ENCODE assay signal across 13 cellular contexts in the genomic region with DNA sequence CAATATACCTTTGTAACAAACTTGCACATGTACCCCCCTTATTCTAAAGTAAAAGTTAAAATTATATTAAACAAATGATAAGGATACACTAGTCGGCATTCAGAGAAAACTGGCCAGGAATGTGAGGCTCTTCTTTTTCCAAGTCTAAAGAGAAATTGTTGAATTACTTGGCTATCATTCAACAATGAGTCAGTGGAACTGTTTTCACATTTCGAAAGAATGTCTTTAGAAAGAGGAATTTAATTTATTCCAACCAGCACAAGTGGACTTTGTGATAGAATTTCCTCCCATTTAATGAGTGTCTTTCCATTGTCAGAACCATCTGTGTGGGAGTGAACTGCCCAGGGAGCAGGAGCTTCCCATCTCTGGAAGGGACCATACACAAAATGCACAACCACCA.
A peak's percentile ranks its signal among the peaks of the same experiment; 100 is the strongest.
DNase-seq lines count a peak whose midpoint lies in the region; ATAC-seq, FAIRE-seq and TF ChIP-seq lines count a peak whose summit lies in the region.
"Had no signal": no experiment of that assay in that cellular context is flagged by ENCODE, and none has a peak within 500 bp of the region (broad histone marks: within the 10 kb centered on the region; RNA-seq: fewer than 3 reads in every experiment).

No MANE protein-coding gene starts in this region.

- no peak overlapping the region for H3K4ac ChIP-seq in neuronal stem cell (ENCODE audit: low read length)

- H3K9me3 ChIP-seq in neuronal stem cell (replicated peaks in 1 of 2; ENCODE audit: control insufficient read depth in 2 of 2, insufficient read depth in 1 of 2, low read depth in 1 of 2, low read length in 2 of 2), result peaks cover 0 to 3% of the 10 kb centered on the region in 2 donors
- H3K9me3 ChIP-seq: SJSA1, upper lobe of right lung had no signal

- no peak overlapping the region for H3K14ac ChIP-seq in neuronal stem cell (ENCODE audit: low read length)

- H3K4me3 ChIP-seq in neuronal stem cell (ENCODE audit: low read length in 2 of 2), result no peak overlapping the region
- H3K4me3 ChIP-seq: SJSA1, upper lobe of right lung had no signal

- no peak overlapping the region for H4K91ac ChIP-seq in neuronal stem cell (ENCODE audit: low read depth, low read length, poor library complexity)

- H2BK5ac ChIP-seq in neuronal stem cell (ENCODE audit: low read length), result no peak overlapping the region

- no peaks in the 10 kb centered on the region for H3K27me3 ChIP-seq in neuronal stem cell (ENCODE audit: control insufficient read depth in 3 of 3, insufficient read depth in 3 of 3, low read depth in 1 of 3, low read length in 3 of 3)
- H3K27me3 ChIP-seq: SJSA1, upper lobe of right lung had no signal

- DNase-seq in AG09319 (ENCODE audit: extremely low read depth, low read depth) (peak; percentile 30), RCC 7860 (ENCODE audit: low spot score) (peak; percentile 28), fibroblast of gingiva (ENCODE audit: low read depth) (peak; percentile 63), neuronal stem cell (ENCODE audit: low spot score) (no peak), NCI-H1417 treated with DMSO at 0.1 percent for 48 hours (lab: John Stamatoyannopoulos, UW) (no peak)
- DNase-seq: NCI-H1105 treated with DMSO at 0.1 percent for 48 hours, NCI-H526 treated with DMSO at 0.1 percent for 48 hours, upper lobe of right lung had no signal

- no peak overlapping the region for H3K18ac ChIP-seq in neuronal stem cell (ENCODE audit: low read length)

- H3K36me3 ChIP-seq in neuronal stem cell (replicated peaks in 1 of 2; ENCODE audit: control insufficient read depth in 2 of 2, insufficient read depth in 2 of 2, low read length in 2 of 2), result no peaks in the 10 kb centered on the region
- H3K36me3 ChIP-seq: SJSA1, upper lobe of right lung had no signal

- no peak for TF ChIP-seq CTCF in AG09319 (IDR thresholded peaks at IDR 0.05; ENCODE audit: low read depth, low read length)

- peaks cover 4% of the 10 kb centered on the region in 2 donors for H3K4me1 ChIP-seq in neuronal stem cell (ENCODE audit: control insufficient read depth in 2 of 2, insufficient read depth in 1 of 2, low read depth in 1 of 2, low read length in 2 of 2)
- H3K4me1 ChIP-seq: upper lobe of right lung had no signal

- no peak overlapping the region for H3K9ac ChIP-seq in neuronal stem cell (ENCODE audit: low read depth, low read length, poor library complexity)

- H2BK12ac ChIP-seq in neuronal stem cell (ENCODE audit: low read length), result no peak overlapping the region

- H2AFZ ChIP-seq in neuronal stem cell (ENCODE audit: low read length), result peak overlapping the region; percentile 65

- H3K23ac ChIP-seq in neuronal stem cell (ENCODE audit: low read depth, low read length, poor library complexity), result no peak overlapping the region

- H3K4me2 ChIP-seq in neuronal stem cell (ENCODE audit: insufficient read depth, low read length, poor library complexity, severe bottlenecking), result no peak overlapping the region

- H2AK5ac ChIP-seq in neuronal stem cell (ENCODE audit: low read depth, low read length), result no peak overlapping the region

- no peak overlapping the region for H3K27ac ChIP-seq in neuronal stem cell (replicated peaks; ENCODE audit: low read length)
- H3K27ac ChIP-seq: SJSA1, upper lobe of right lung, VCaP had no signal

- no peak overlapping the region for H2BK15ac ChIP-seq in neuronal stem cell (ENCODE audit: low read length)

- no peak overlapping the region for H4K8ac ChIP-seq in neuronal stem cell (ENCODE audit: low read depth, low read length)

- no peak overlapping the region for H2BK120ac ChIP-seq in neuronal stem cell (ENCODE audit: low read depth, low read length)

- ATAC-seq in GM21737 (IDR thresholded peaks at IDR 0.05; ENCODE audit: unreplicated experiment) (no peak), HG03175 (IDR thresholded peaks at IDR 0.05; ENCODE audit: unreplicated experiment) (no peak), GM21528 (IDR thresholded peaks at IDR 0.05; ENCODE audit: low FRiP score, unreplicated experiment) (no peak)
- ATAC-seq: upper lobe of right lung had no signal

- no peak for FAIRE-seq in RCC 7860 (lab: Jason Lieb, UNC)

- H3K79me1 ChIP-seq in neuronal stem cell (ENCODE audit: low read depth, low read length), result no peaks in the 10 kb centered on the region

- WGBS in neuronal stem cell (ENCODE audit: extremely low coverage in 2 of 2, insufficient read length in 2 of 2, insufficient replicate concordance in 1 of 2), 2 donors, result no CpG with 5 or more reads among the region's 2 CpGs

Comparison
In these comparisons a context has a peak if more than half of its experiments do, and no peak if none do; other contexts are left out.
1. DNase-seq: peak in AG09319 (single experiment), RCC 7860 (single experiment) and fibroblast of gingiva (single experiment); none in neuronal stem cell (single experiment) and NCI-H1417 treated with DMSO at 0.1 percent for 48 hours (single experiment).